In genomic region chr4:182560358-182560757, GRCh38 we compare ENCODE assay signal across 12 cellular contexts.
A peak's percentile ranks its signal among the peaks of the same experiment; 100 is the strongest.
DNase-seq lines count a peak whose midpoint lies in the region; ATAC-seq and TF ChIP-seq lines count a peak whose summit lies in the region.
"Had no signal": no experiment of that assay in that cellular context is flagged by ENCODE, and none has a peak within 500 bp of the region (broad histone marks: within the 10 kb centered on the region; RNA-seq: fewer than 3 reads in every experiment).

No MANE protein-coding gene starts in this region.

- H3K27me3 ChIP-seq in CD8-positive, alpha-beta memory T cell (ENCODE audit: insufficient read depth, low read length, poor library complexity, severe bottlenecking), result no peaks in the 10 kb centered on the region

- H3K4me3 Mint-ChIP-seq in Calu3 (ENCODE audit: low read depth, unreplicated experiment) (peak overlapping the region; percentile 43), brain (peak overlapping the region in 4 of 5 experiments; percentile 11 to 68 (median 32))
- H3K4me3 Mint-ChIP-seq in CD8-positive, alpha-beta memory T cell, result no peak overlapping the region
- H3K4me3 Mint-ChIP-seq: immature natural killer cell had no signal

- WGBS in mesodermal cell (ENCODE audit: insufficient coverage in 2 of 2), 2 experiments, result 0% methylated on average over 1 of the region's 4 CpGs; no CpG with 5 or more reads in 1 of the 2 experiments

- H3K36me3 Mint-ChIP-seq in Calu3 (ENCODE audit: insufficient read depth, unreplicated experiment) (no peaks in the 10 kb centered on the region), brain (peaks cover 11% of the 10 kb centered on the region)
- no peaks in the 10 kb centered on the region for H3K36me3 Mint-ChIP-seq in CD8-positive, alpha-beta memory T cell
- H3K36me3 Mint-ChIP-seq: immature natural killer cell had no signal

- no peak overlapping the region for H3K4me3 ChIP-seq in mesodermal cell (ENCODE audit: extremely low read depth, insufficient read depth, low read length, poor library complexity, severe bottlenecking)
- H3K4me3 ChIP-seq in CD8-positive, alpha-beta memory T cell (ENCODE audit: low read length), result no peak overlapping the region

- no peaks in the 10 kb centered on the region for H3K9me3 Mint-ChIP-seq in Calu3 (ENCODE audit: low read depth, unreplicated experiment)
- peaks cover 0 to 7% (median 0%) of the 10 kb centered on the region in 5 experiments for H3K9me3 Mint-ChIP-seq in brain
- peaks cover 0 to 2% (median 0%) of the 10 kb centered on the region in 5 donors for H3K9me3 Mint-ChIP-seq in CD8-positive, alpha-beta memory T cell
- H3K9me3 Mint-ChIP-seq: activated T-helper 2 cell treated with anti-CD3 and anti-CD28 coated beads, Interferon-gamma antibody, Interleukin-2, Interleukin-4, amounts not matched to agents 10 μg/mL and 5 μg/mL and 100 μg/mL, durations not matched to agents 14 hours and 24 hours and 36 hours had no signal

- peaks cover 5% of the 10 kb centered on the region for H3K4me1 ChIP-seq in mesodermal cell (ENCODE audit: control insufficient read depth, insufficient read depth, low read length, poor library complexity, severe bottlenecking)
- H3K4me1 ChIP-seq in CD8-positive, alpha-beta memory T cell (ENCODE audit: insufficient read depth, low read length), result no peaks in the 10 kb centered on the region

- POLR2A ChIA-PET in CD8-positive, alpha-beta memory T cell (lab: Charles Lee), result no interaction called here

- H3K4me1 Mint-ChIP-seq in Calu3 (ENCODE audit: low read depth, unreplicated experiment), result peaks cover 9% of the 10 kb centered on the region
- peaks cover 64% of the 10 kb centered on the region for H3K4me1 Mint-ChIP-seq in brain
- H3K4me1 Mint-ChIP-seq in CD8-positive, alpha-beta memory T cell, result no peaks in the 10 kb centered on the region
- H3K4me1 Mint-ChIP-seq: immature natural killer cell had no signal

- peaks cover 5% of the 10 kb centered on the region for H3K36me3 ChIP-seq in mesodermal cell (ENCODE audit: control insufficient read depth, insufficient read depth, low read length)
- H3K36me3 ChIP-seq in CD8-positive, alpha-beta memory T cell (ENCODE audit: insufficient read depth, low read length), result no peaks in the 10 kb centered on the region
- H3K36me3 ChIP-seq: WERI-Rb-1 had no signal

- DNase-seq in Calu3, result no peak
- DNase-seq in LHCN-M2 (ENCODE audit: low read depth), result peak; percentile 49
- no peak for DNase-seq in RPMI8226
- no peak for DNase-seq in NCI-H128 (lab: John Stamatoyannopoulos, UW; ENCODE audit: unreplicated experiment)
- DNase-seq in CD8-positive, alpha-beta memory T cell, result no peak
- DNase-seq: immature natural killer cell, WERI-Rb-1 had no signal

- no TSS peak for BruUV-seq in Calu3 (replicated peaks; lab: Mats Ljungman, UMichigan)

- peak overlapping the region; percentile 77 for H3K27ac ChIP-seq in mesodermal cell (ENCODE audit: low read depth, low read length, severe bottlenecking)
- H3K27ac ChIP-seq in CD8-positive, alpha-beta memory T cell (ENCODE audit: low read depth, low read length), result no peak overlapping the region
- H3K27ac ChIP-seq: WERI-Rb-1 had no signal

- H3K27me3 Mint-ChIP-seq in Calu3 (ENCODE audit: unreplicated experiment), result no peaks in the 10 kb centered on the region
- no peaks in the 10 kb centered on the region for H3K27me3 Mint-ChIP-seq in brain
- H3K27me3 Mint-ChIP-seq in CD8-positive, alpha-beta memory T cell, result peaks cover 10 to 28% of the 10 kb centered on the region in 2 donors
- H3K27me3 Mint-ChIP-seq: progenitor cell of endocrine pancreas had no signal

- no peak for TF ChIP-seq CTCF in Calu3 (IDR thresholded peaks at IDR 0.05; ENCODE audit: unreplicated experiment)
- no peak for TF ChIP-seq CTCF in brain (conservative IDR thresholded peaks at IDR 0.05)

- CTCF ChIA-PET in Calu3 (lab: Charles Lee), result no interaction called here
- CTCF ChIA-PET in CD8-positive, alpha-beta memory T cell (lab: Charles Lee), result no interaction called here

- H3K27ac Mint-ChIP-seq in Calu3 (ENCODE audit: unreplicated experiment) (peak overlapping the region; percentile 9), brain (peak overlapping the region in 2 of 5 experiments; percentile 4 to 86)
- no peak overlapping the region for H3K27ac Mint-ChIP-seq in CD8-positive, alpha-beta memory T cell
- H3K27ac Mint-ChIP-seq: activated T-helper 2 cell treated with anti-CD3 and anti-CD28 coated beads, Interferon-gamma antibody, Interleukin-2, Interleukin-4, amounts not matched to agents 10 μg/mL and 5 μg/mL and 100 μg/mL, durations not matched to agents 14 hours and 24 hours and 36 hours; immature natural killer cell; progenitor cell of endocrine pancreas had no signal

- ATAC-seq in HG02642 (IDR thresholded peaks at IDR 0.05; ENCODE audit: poor library complexity, unreplicated experiment), result no peak

- H3K9me3 ChIP-seq in mesodermal cell (ENCODE audit: control insufficient read depth, low read length), result no peaks in the 10 kb centered on the region
- no peaks in the 10 kb centered on the region for H3K9me3 ChIP-seq in CD8-positive, alpha-beta memory T cell (ENCODE audit: low read length)

- intact Hi-C loops in Calu3 (cut with micrococcal nuclease; ENCODE audit: unreplicated experiment), result no loop called here

Comparison
In these comparisons a context has a peak if more than half of its experiments do, and no peak if none do; other contexts are left out.
1. H3K4me3 Mint-ChIP-seq: peak in Calu3 (single experiment) and brain (4 of 5); none in CD8-positive, alpha-beta memory T cell (0 of 7).